In genomic region chr11:102620858-102621561, GRCh38 we compare ENCODE assay signal across 12 cellular contexts. TPM values are rescaled to one million over a fixed set of nuclear protein-coding genes. Genes with fewer than 3 reads are reported as not detected.
DNase-seq lines count a peak whose midpoint lies in the region; ATAC-seq and TF ChIP-seq lines count a peak whose summit lies in the region.
"Had no signal": no experiment of that assay in that cellular context is flagged by ENCODE, and none has a peak within 500 bp of the region (broad histone marks: within the 10 kb centered on the region; RNA-seq: fewer than 3 reads in every experiment).

No MANE protein-coding gene starts in this region.

- no peak overlapping the region for H3K9ac ChIP-seq in skeletal muscle satellite cell (ENCODE audit: low read depth, low read length)

- H3K4me3 ChIP-seq in astrocyte of the spinal cord (ENCODE audit: low read depth, low read length) (no peak overlapping the region), skeletal muscle satellite cell (ENCODE audit: low read length) (no peak overlapping the region)
- H3K4me3 ChIP-seq: SJCRH30 had no signal

- H3K9me3 ChIP-seq in skeletal muscle satellite cell (replicated peaks; ENCODE audit: low read length), result no peaks in the 10 kb centered on the region
- H3K9me3 ChIP-seq: SJCRH30 had no signal

- peak overlapping the region; percentile 7 for H3K4me2 ChIP-seq in skeletal muscle satellite cell (ENCODE audit: low read length)

- peaks cover 12% of the 10 kb centered on the region for H3K4me1 ChIP-seq in skeletal muscle satellite cell (ENCODE audit: control insufficient read depth, insufficient read depth, low read length)
- H3K4me1 ChIP-seq: SJCRH30 had no signal

- DNase-seq in astrocyte of the spinal cord (ENCODE audit: low read depth, low spot score) (peak; percentile 74), HT-29 (ENCODE audit: low spot score) (no peak)
- DNase-seq: islet precursor cell; NCI-H1105 treated with DMSO at 0.1 percent for 48 hours; SJCRH30; stimulated activated naive CD4-positive, alpha-beta T cell treated with Interleukin-2 at 50 U/mL for 16 hours had no signal

- no peaks in the 10 kb centered on the region for H3K36me3 ChIP-seq in skeletal muscle satellite cell (ENCODE audit: insufficient read depth, low read length)
- H3K36me3 ChIP-seq: SJCRH30 had no signal

- in situ Hi-C loops in astrocyte of the spinal cord (cut with HindIII; ENCODE audit: low sequenced_read_pairs), result no loop called here

- TF ChIP-seq CTCF in astrocyte of the spinal cord (IDR thresholded peaks at IDR 0.05; ENCODE audit: low read depth, low read length), result no peak

- no peaks in the 10 kb centered on the region for H3K27me3 ChIP-seq in skeletal muscle satellite cell (ENCODE audit: control insufficient read depth, insufficient read depth, low read length)
- H3K27me3 ChIP-seq: SJCRH30 had no signal

- ATAC-seq in GM19452 (IDR thresholded peaks at IDR 0.05; ENCODE audit: unreplicated experiment), result peak; percentile 71
- peak; percentile 50 for ATAC-seq in HG03039 (IDR thresholded peaks at IDR 0.05; ENCODE audit: unreplicated experiment)
- ATAC-seq in GM19324 (IDR thresholded peaks at IDR 0.05; ENCODE audit: low FRiP score, unreplicated experiment), result no peak
- no peak for ATAC-seq in GM19035 (IDR thresholded peaks at IDR 0.05; ENCODE audit: unreplicated experiment)

RNA-seq across cellular contexts. Expression of gene MMP20, which starts 4.1 kb away (rescaled TPM):
- total RNA-seq in skeletal muscle satellite cell (2012; rRNA removed), result not detected in 2 replicates
- total RNA-seq in HT-29 (2014; rRNA removed; shearing (Covaris generic)), result not detected in 2 replicates
- total RNA-seq: cerebellum, SJCRH30 had no signal

Comparison
In these comparisons a context has a peak if more than half of its experiments do, and no peak if none do; other contexts are left out.
1. ATAC-seq: peak in GM19452 (single experiment) and HG03039 (single experiment); none in GM19324 (single experiment) and GM19035 (single experiment).